In genomic region chr14:75046899-75047298, GRCh38 we compare ENCODE assay signal across 19 cellular contexts. TPM values are rescaled to one million over a fixed set of nuclear protein-coding genes. Genes with fewer than 3 reads are reported as not detected.
A peak's percentile ranks its signal among the peaks of the same experiment; 100 is the strongest.
DNase-seq lines count a peak whose midpoint lies in the region; FAIRE-seq and TF ChIP-seq lines count a peak whose summit lies in the region.
"Had no signal": no experiment of that assay in that cellular context is flagged by ENCODE, and none has a peak within 500 bp of the region (broad histone marks: within the 10 kb centered on the region; RNA-seq: fewer than 3 reads in every experiment).

No MANE protein-coding gene starts in this region.

- TF ChIP-seq CTCF in fibroblast of mammary gland (conservative IDR thresholded peaks at IDR 0.05; ENCODE audit: control insufficient read depth, insufficient read depth, low read depth, low read length) (no peak), esophagus muscularis mucosa (IDR thresholded peaks at IDR 0.05) (no peak)

- 45 to 75% (median 48%) methylated on average over 3 of the region's 3 CpGs for WGBS in small intestine, 3 donors
- 97% methylated on average over 3 of the region's 3 CpGs for WGBS in esophagus muscularis mucosa

- H3K27me3 ChIP-seq in small intestine (ENCODE audit: control insufficient read depth in 2 of 2, insufficient read depth in 2 of 2, low read length in 2 of 2) (no peaks in the 10 kb centered on the region), esophagus muscularis mucosa (no peaks in the 10 kb centered on the region)
- H3K27me3 ChIP-seq: brain microvascular endothelial cell, right atrium auricular region, SJSA1, stomach, vagina had no signal

- H3K36me3 ChIP-seq in small intestine (ENCODE audit: control insufficient read depth in 2 of 2, insufficient read depth in 2 of 2, low read length in 2 of 2) = no peaks in the 10 kb centered on the region
- peaks cover 0 to 7% (median 3%) of the 10 kb centered on the region in 4 donors for H3K36me3 ChIP-seq in esophagus muscularis mucosa
- H3K36me3 ChIP-seq: brain microvascular endothelial cell had no signal

- no peaks in the 10 kb centered on the region for H3K9me3 ChIP-seq in small intestine (ENCODE audit: control insufficient read depth, low read depth)
- no peaks in the 10 kb centered on the region for H3K9me3 ChIP-seq in esophagus muscularis mucosa
- H3K9me3 ChIP-seq: BLaER1, right atrium auricular region, SJSA1, stomach, vagina had no signal

- TF ChIP-seq EP300 in esophagus muscularis mucosa (IDR thresholded peaks at IDR 0.05) = no peak

- peaks cover 4 to 13% of the 10 kb centered on the region in 2 donors for H3K4me1 ChIP-seq in small intestine (ENCODE audit: control insufficient read depth in 2 of 2, insufficient read depth in 1 of 2, low read depth in 1 of 2, low read length in 1 of 2)
- peaks cover 31 to 82% (median 74%) of the 10 kb centered on the region in 4 donors for H3K4me1 ChIP-seq in esophagus muscularis mucosa

- H3K4me3 ChIP-seq in fibroblast of mammary gland (ENCODE audit: control insufficient read depth, low read depth, low read length) (no peak overlapping the region), small intestine (ENCODE audit: low read depth in 1 of 2, low read length in 2 of 2) (no peak overlapping the region), esophagus muscularis mucosa (no peak overlapping the region)
- H3K4me3 ChIP-seq: BLaER1, coronary artery, GM12878, right atrium auricular region, SJSA1, stomach, vagina had no signal

- no peak for TF ChIP-seq POLR2A in esophagus muscularis mucosa (IDR thresholded peaks at IDR 0.05; ENCODE audit: low read depth)

- FAIRE-seq in small intestine (lab: Jason Lieb, UNC) = no peak
- FAIRE-seq: GM12878 had no signal

- intact Hi-C loops in esophagus muscularis mucosa (cut with DNase I) = no loop called here

- DNase-seq in EH (ENCODE audit: low read depth) (peak; percentile 66), LHCN-M2 (ENCODE audit: low read depth) (peak; percentile 55), fibroblast of mammary gland (ENCODE audit: low read depth) (peak; percentile 51), small intestine (peak; percentile 73), esophagus muscularis mucosa (ENCODE audit: extremely low spot score) (no peak), NCI-H1694 treated with DMSO at 0.1 percent for 48 hours (lab: John Stamatoyannopoulos, UW) (no peak)
- no peak for DNase-seq in stimulated activated CD4-positive, alpha-beta T cell treated with anti-CD3 and anti-CD28 coated beads, Interleukin-1b, Interleukin-23, amount 100 ng/mL, for 48 hours
- DNase-seq: brain microvascular endothelial cell, GF-D8, NCI-H1436, NCI-H82, stomach, T1000 had no signal

- H3K27ac ChIP-seq in small intestine (ENCODE audit: low read depth in 1 of 2, low read length in 1 of 2) = peak overlapping the region; percentile 12 to 26
- no peak overlapping the region for H3K27ac ChIP-seq in esophagus muscularis mucosa (replicated peaks in 1 of 4)
- H3K27ac ChIP-seq: BLaER1, brain microvascular endothelial cell, coronary artery, right atrium auricular region, SJSA1, stomach, vagina had no signal

RNA-seq across cellular contexts. Expression of gene MLH3, which starts 4.4 kb away (rescaled TPM):
- total RNA-seq in LHCN-M2 (2014; rRNA removed) = 20.5 and 20.7 TPM in 2 replicates
- polyA plus RNA-seq in LHCN-M2 (2012) = 8.2 TPM
- polyA plus RNA-seq in small intestine = 10 to 100 TPM; 13.9 to 21.2 (median 14.1) TPM
- 10 to 100 TPM; 24.5 to 40.7 (median 32.9) TPM for total RNA-seq in esophagus muscularis mucosa

RNA-seq across cellular contexts. Expression of gene ACYP1, which starts 16.9 kb away (rescaled TPM):
- 20.5 and 25.5 TPM in 2 replicates for total RNA-seq in LHCN-M2 (2014; rRNA removed)
- 24.0 TPM for polyA plus RNA-seq in LHCN-M2 (2012)
- 10 to 100 TPM; 15.9 to 26.2 (median 19.0) TPM for polyA plus RNA-seq in small intestine
- total RNA-seq in esophagus muscularis mucosa = 10 to 100 TPM in 3 of 4 donors, 1 to 10 TPM in 1; 9.1 to 20.3 (median 16.9) TPM

RNA-seq across cellular contexts. Expression of gene ZC2HC1C, which starts 22.5 kb away (rescaled TPM):
- total RNA-seq in LHCN-M2 (2014; rRNA removed) = 0.38 and 1.3 TPM in 2 replicates
- polyA plus RNA-seq in LHCN-M2 (2012) = 0.55 TPM
- polyA plus RNA-seq in small intestine = 10 to 100 TPM in 1 of 3 donors, 1 to 10 TPM in 2; 3.5 to 15.9 (median 8.6) TPM
- total RNA-seq in esophagus muscularis mucosa = 1 to 10 TPM; 4.3 to 7.1 (median 5.9) TPM
- total RNA-seq: vagina had no signal

RNA-seq across cellular contexts. Expression of gene EIF2B2, which starts 44.2 kb away (rescaled TPM):
- 78.9 and 88.7 TPM in 2 replicates for total RNA-seq in LHCN-M2 (2014; rRNA removed)
- 106 TPM for polyA plus RNA-seq in LHCN-M2 (2012)
- polyA plus RNA-seq in small intestine = 10 to 100 TPM; 41.8 to 50.8 (median 47.8) TPM
- total RNA-seq in esophagus muscularis mucosa = 10 to 100 TPM; 23.3 to 58.0 (median 45.9) TPM

Comparison
In these comparisons a context has a peak if more than half of its experiments do, and no peak if none do; other contexts are left out.
1. DNase-seq: peak in EH (single experiment), LHCN-M2 (single experiment), fibroblast of mammary gland (single experiment) and small intestine (single experiment); none in esophagus muscularis mucosa (single experiment), NCI-H1694 treated with DMSO at 0.1 percent for 48 hours (single experiment) and stimulated activated CD4-positive, alpha-beta T cell treated with anti-CD3 and anti-CD28 coated beads, Interleukin-1b, Interleukin-23, amount 100 ng/mL, for 48 hours (single experiment).
2. H3K27ac ChIP-seq: peak in small intestine (2 of 2); none in esophagus muscularis mucosa (0 of 4).